ENCODE assay signal across 10 cellular contexts in genomic region chr3:124639406-124640237, GRCh38.
DNase-seq lines count a peak whose midpoint lies in the region; ATAC-seq and TF ChIP-seq lines count a peak whose summit lies in the region.
"Had no signal": no experiment of that assay in that cellular context is flagged by ENCODE, and none has a peak within 500 bp of the region (broad histone marks: within the 10 kb centered on the region; RNA-seq: fewer than 3 reads in every experiment).

No MANE protein-coding gene starts in this region.

- H3K27ac ChIP-seq in VCaP: peak overlapping the region; percentile 13; the same call in 1 of the 2 replicates
- peak overlapping the region in 4 of 5 donors; percentile 2 to 85 (median 66) for H3K27ac ChIP-seq in stomach
- H3K27ac ChIP-seq: lower lobe of right lung had no signal

- CTCF ChIA-PET in activated naive CD4-positive, alpha-beta T cell treated with anti-CD3 and anti-CD28 coated beads for 36 hours (lab: Charles Lee): interaction anchor here (0.6 to 1.6 kb wide), 14 partner anchors 10 to 1148 kb away, joined by 3 to 8 read pairs (median 3); no protein-coding TSS in a partner anchor

- peaks cover 0 to 14% (median 4%) of the 10 kb centered on the region in 4 donors for H3K36me3 ChIP-seq in stomach
- H3K36me3 ChIP-seq: lower lobe of right lung had no signal

- H3K4me1 Mint-ChIP-seq in activated naive CD4-positive, alpha-beta T cell treated with anti-CD3 and anti-CD28 coated beads for 36 hours (ENCODE audit: low read depth): peaks cover 29% of the 10 kb centered on the region

- WGBS in stomach, 5 donors: 40 to 56% (median 47%) methylated on average over 6 of the region's 6 CpGs

- H3K4me3 Mint-ChIP-seq in activated naive CD4-positive, alpha-beta T cell treated with anti-CD3 and anti-CD28 coated beads for 36 hours: peak overlapping the region; percentile 2

- H3K36me3 Mint-ChIP-seq in activated naive CD4-positive, alpha-beta T cell treated with anti-CD3 and anti-CD28 coated beads for 36 hours (ENCODE audit: low read depth): peaks cover 3% of the 10 kb centered on the region

- DNase-seq in activated naive CD4-positive, alpha-beta T cell treated with anti-CD3 and anti-CD28 coated beads for 36 hours: peak; percentile 39
- no peak for DNase-seq in activated naive CD4-positive, alpha-beta T cell treated with anti-CD3 and anti-CD28 coated beads, Interleukin-2, amount 50 U/mL, for 16 hours
- DNase-seq in stomach (no peak), posterior cingulate gyrus (no peak), superior temporal gyrus (ENCODE audit: extremely low spot score) (no peak), NCI-H345 (lab: John Stamatoyannopoulos, UW) (no peak)
- DNase-seq: lower lobe of right lung, NCI-H187 had no signal

- H3K4me3 ChIP-seq in stomach: no peak overlapping the region
- H3K4me3 ChIP-seq: lower lobe of right lung had no signal

- intact Hi-C loops in activated naive CD4-positive, alpha-beta T cell treated with anti-CD3 and anti-CD28 coated beads for 36 hours (cut with micrococcal nuclease): loop anchor here (1.0 to 5.0 kb wide), 7 partner anchors 13 to 55 kb away; no protein-coding TSS in a partner anchor
- intact Hi-C loops in stomach (cut with DNase I; ENCODE audit: low total_unique reads): no loop called here
- intact Hi-C loops in posterior cingulate gyrus (cut with DNase I): no loop called here

- no peaks in the 10 kb centered on the region for H3K9me3 ChIP-seq in stomach
- H3K9me3 ChIP-seq: lower lobe of right lung had no signal

- H3K27me3 Mint-ChIP-seq in activated naive CD4-positive, alpha-beta T cell treated with anti-CD3 and anti-CD28 coated beads for 36 hours (ENCODE audit: low read depth): no peaks in the 10 kb centered on the region

- TF ChIP-seq CTCF in VCaP (conservative IDR thresholded peaks at IDR 0.05): no peak
- no peak for TF ChIP-seq CTCF in stomach (IDR thresholded peaks at IDR 0.05)

- TF ChIP-seq EP300 in stomach (IDR thresholded peaks at IDR 0.05): no peak

- H3K27me3 ChIP-seq in stomach: no peaks in the 10 kb centered on the region

- H3K27ac Mint-ChIP-seq in activated naive CD4-positive, alpha-beta T cell treated with anti-CD3 and anti-CD28 coated beads for 36 hours: peak overlapping the region; percentile 77

- no peaks in the 10 kb centered on the region for H3K9me3 Mint-ChIP-seq in activated naive CD4-positive, alpha-beta T cell treated with anti-CD3 and anti-CD28 coated beads for 36 hours

- no peak for TF ChIP-seq POLR2A in stomach (IDR thresholded peaks at IDR 0.05)

- peaks cover 22 to 70% (median 46%) of the 10 kb centered on the region in 4 donors for H3K4me1 ChIP-seq in stomach
- H3K4me1 ChIP-seq: lower lobe of right lung had no signal

- peak; percentile 59 for ATAC-seq in HG03159 (IDR thresholded peaks at IDR 0.05; ENCODE audit: unreplicated experiment)
